13 cellular contexts compared by ENCODE assay signal in the genomic region with DNA sequence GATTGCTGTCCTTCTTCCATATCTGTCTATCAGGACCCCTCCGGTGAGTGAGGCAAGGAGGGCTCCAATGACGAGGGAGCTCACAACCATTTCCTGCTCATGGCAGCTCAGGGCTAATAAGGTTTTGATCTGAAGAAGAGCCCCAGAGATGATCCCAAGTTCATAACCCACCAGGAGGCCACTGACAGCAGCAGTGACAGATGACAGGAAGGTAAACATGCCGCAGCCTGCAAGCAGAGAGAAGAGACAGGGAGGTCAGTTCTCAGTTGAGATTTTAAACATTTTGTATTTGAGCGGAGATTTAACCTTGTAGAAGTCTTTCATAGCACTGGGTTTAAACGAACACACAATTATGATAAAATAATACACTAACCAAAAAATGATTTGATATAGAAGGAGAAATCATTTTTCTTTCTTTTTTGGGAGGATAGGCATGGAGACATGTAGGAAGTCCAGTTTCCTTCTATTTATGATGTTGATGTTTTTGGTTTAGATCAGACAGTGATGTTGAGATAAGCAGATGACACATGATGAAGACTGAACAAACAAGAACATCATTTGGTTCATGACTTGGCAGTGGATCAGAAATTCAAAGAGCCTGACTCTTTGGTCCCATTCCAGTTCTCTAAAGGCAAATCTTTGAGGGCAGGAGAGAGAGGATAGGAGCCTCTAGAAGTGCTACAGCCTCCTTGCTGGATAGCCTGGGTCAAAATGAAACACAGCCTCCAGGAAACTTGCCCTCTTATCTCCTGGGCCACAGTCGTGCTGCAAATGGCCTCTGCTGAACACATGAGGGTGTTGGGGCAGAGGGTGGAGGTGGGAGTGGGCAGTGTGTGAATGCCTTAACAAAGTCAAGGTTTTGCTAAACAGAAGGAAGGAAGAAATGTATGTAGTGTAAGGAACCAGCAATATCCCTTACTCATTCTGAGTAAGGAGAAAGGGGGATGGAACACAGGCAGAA. TPM values are rescaled to one million over a fixed set of nuclear protein-coding genes. Genes with fewer than 3 reads are reported as not detected.
DNase-seq lines count a peak whose midpoint lies in the region; ATAC-seq, FAIRE-seq and TF ChIP-seq lines count a peak whose summit lies in the region.
"Had no signal": no experiment of that assay in that cellular context is flagged by ENCODE, and none has a peak within 500 bp of the region (broad histone marks: within the 10 kb centered on the region; RNA-seq: fewer than 3 reads in every experiment).

No MANE protein-coding gene starts in this region.

- no peaks in the 10 kb centered on the region for H3K9me3 Mint-ChIP-seq in astrocyte (ENCODE audit: unreplicated experiment)
- H3K9me3 Mint-ChIP-seq: activated naive CD4-positive, alpha-beta T cell treated with anti-CD3 and anti-CD28 coated beads, Interleukin-2, amount 50 U/mL, for 24 hours; memory B cell; WTC11 had no signal

- H3K36me3 Mint-ChIP-seq in astrocyte (ENCODE audit: low read depth, unreplicated experiment), result peaks cover 5% of the 10 kb centered on the region
- H3K36me3 Mint-ChIP-seq: activated naive CD4-positive, alpha-beta T cell treated with anti-CD3 and anti-CD28 coated beads, Interleukin-2, amount 50 U/mL, for 24 hours; memory B cell had no signal

- no peaks in the 10 kb centered on the region for H3K9me3 ChIP-seq in AG04450 (ENCODE audit: control insufficient read depth, insufficient read depth, low read length)
- H3K9me3 ChIP-seq in astrocyte (ENCODE audit: insufficient read depth, low read depth, low read length), result no peaks in the 10 kb centered on the region

- H4K20me1 ChIP-seq in astrocyte (ENCODE audit: insufficient read depth, low read length), result no peaks in the 10 kb centered on the region

- peaks cover 21% of the 10 kb centered on the region for H3K4me1 ChIP-seq in astrocyte (ENCODE audit: insufficient read depth, low read length)

- H3K79me2 ChIP-seq in astrocyte (ENCODE audit: insufficient read depth, low read length), result no peaks in the 10 kb centered on the region

- intact Hi-C loops in posterior cingulate gyrus (cut with DNase I), result no loop called here
- intact Hi-C loops in lower leg skin (cut with DNase I; ENCODE audit: low total_unique reads), result loop anchor here (5.0 to 10.0 kb wide), 2 partner anchors 335 to 1348 kb away; no protein-coding TSS in a partner anchor

- no peaks in the 10 kb centered on the region for H3K27me3 ChIP-seq in AG04450 (ENCODE audit: control insufficient read depth, insufficient read depth, low read length)
- H3K27me3 ChIP-seq in astrocyte (ENCODE audit: insufficient read depth, low read length), result no peaks in the 10 kb centered on the region

- POLR2A ChIA-PET in AG04450 (lab: Yijun Ruan, JAX), result no interaction called here

- peak overlapping the region; percentile 82 for H3K27ac Mint-ChIP-seq in astrocyte (ENCODE audit: unreplicated experiment)
- H3K27ac Mint-ChIP-seq: activated naive CD4-positive, alpha-beta T cell treated with anti-CD3 and anti-CD28 coated beads, Interleukin-2, amount 50 U/mL, for 24 hours; memory B cell; WTC11 had no signal

- TF ChIP-seq POLR2A in lower leg skin (IDR thresholded peaks at IDR 0.05), result no peak

- no peak overlapping the region for H3K9ac ChIP-seq in astrocyte (ENCODE audit: low read length)

- FAIRE-seq in astrocyte (lab: Jason Lieb, UNC), result no peak

- no peak overlapping the region for H3K4me2 ChIP-seq in astrocyte (ENCODE audit: low read length)

- H3K4me3 Mint-ChIP-seq in astrocyte (ENCODE audit: unreplicated experiment), result no peak overlapping the region
- H3K4me3 Mint-ChIP-seq: activated naive CD4-positive, alpha-beta T cell treated with anti-CD3 and anti-CD28 coated beads, Interleukin-2, amount 50 U/mL, for 24 hours; memory B cell; WTC11 had no signal

- CTCF ChIA-PET in AG04450 (lab: Charles Lee), result interaction anchor here (0.6 to 1.5 kb wide), 2 partner anchors 29 to 57 kb away, joined by 3 to 5 read pairs; no protein-coding TSS in a partner anchor

- H3K4me1 Mint-ChIP-seq in astrocyte (ENCODE audit: low read depth, unreplicated experiment), result peaks cover 29% of the 10 kb centered on the region
- H3K4me1 Mint-ChIP-seq: activated naive CD4-positive, alpha-beta T cell treated with anti-CD3 and anti-CD28 coated beads, Interleukin-2, amount 50 U/mL, for 24 hours; memory B cell; WTC11 had no signal

- H3K36me3 ChIP-seq in astrocyte (ENCODE audit: insufficient read depth, low read length), result no peaks in the 10 kb centered on the region

- no peaks in the 10 kb centered on the region for H3K27me3 Mint-ChIP-seq in astrocyte (ENCODE audit: low read depth, unreplicated experiment)
- H3K27me3 Mint-ChIP-seq: activated naive CD4-positive, alpha-beta T cell treated with anti-CD3 and anti-CD28 coated beads, Interleukin-2, amount 50 U/mL, for 24 hours had no signal

- no peak for ATAC-seq in HG03520 (IDR thresholded peaks at IDR 0.05; ENCODE audit: unreplicated experiment)
- ATAC-seq: WTC11 had no signal

- H3K4me3 ChIP-seq in AG04450 (ENCODE audit: low read depth, low read length) (no peak overlapping the region), astrocyte (ENCODE audit: insufficient read depth, low read depth, low read length) (no peak overlapping the region), lower leg skin (ENCODE audit: low read depth, poor library complexity, severe bottlenecking) (no peak overlapping the region)

- TF ChIP-seq CTCF in AG04450 (IDR thresholded peaks at IDR 0.05; ENCODE audit: low read depth, low read length) (no peak), astrocyte (IDR thresholded peaks at IDR 0.05; ENCODE audit: insufficient read depth, low read depth, low read length) (no peak), lower leg skin (IDR thresholded peaks at IDR 0.05) (no peak)

- DNase-seq in AG04450 (ENCODE audit: low read depth, low spot score) (no peak), NCI-H2029 treated with DMSO at 0.1 percent for 48 hours (lab: John Stamatoyannopoulos, UW) (peak; percentile 9), astrocyte (ENCODE audit: low read depth) (no peak), kidney tubule cell (ENCODE audit: low spot score) (peak; percentile 54), posterior cingulate gyrus (no peak), lower leg skin (ENCODE audit: low spot score in 2 of 2) (no peak)
- no peak for DNase-seq in stimulated activated CD4-positive, alpha-beta T cell treated with anti-CD3 and anti-CD28 coated beads, Interleukin-2, amount 100 ng/mL, for 24 hours
- DNase-seq: KBM-7; NK-92 treated with Interleukin-12 subunit alpha and Interleukin-12 subunit beta, amount 100 ng/mL, for 24 hours had no signal

- 74 to 82% methylated on average over 6 of the region's 6 CpGs for WGBS in lower leg skin, 2 donors

- H3K27ac ChIP-seq in AG04450 (ENCODE audit: low read depth, low read length) (peak overlapping the region; percentile 11), astrocyte (ENCODE audit: low read depth, low read length) (no peak overlapping the region)

- H2AFZ ChIP-seq in astrocyte (ENCODE audit: low read depth, low read length), result no peak overlapping the region

RNA-seq across cellular contexts. Expression of a gene that starts 22.6 kb away (rescaled TPM):
- polyA plus RNA-seq in AG04450 (2011; rRNA removed), result 7.8 and 10.9 TPM in 2 replicates
- 9.4 and 12.7 TPM in 2 replicates for polyA minus RNA-seq in AG04450 (2011; rRNA and poly(A)+ RNA removed)
- total RNA-seq in astrocyte (5.5 and 9.5 TPM in 2 replicates), lower leg skin (1 to 10 TPM; 5.9 to 10.0 (median 7.4) TPM)

Comparison
In these comparisons a context has a peak if more than half of its experiments do, and no peak if none do; other contexts are left out.
1. DNase-seq: peak in NCI-H2029 treated with DMSO at 0.1 percent for 48 hours (single experiment) and kidney tubule cell (single experiment); none in AG04450 (single experiment), astrocyte (single experiment), posterior cingulate gyrus (0 of 10), stimulated activated CD4-positive, alpha-beta T cell treated with anti-CD3 and anti-CD28 coated beads, Interleukin-2, amount 100 ng/mL, for 24 hours (0 of 2) and lower leg skin (0 of 2).